In the genomic region with DNA sequence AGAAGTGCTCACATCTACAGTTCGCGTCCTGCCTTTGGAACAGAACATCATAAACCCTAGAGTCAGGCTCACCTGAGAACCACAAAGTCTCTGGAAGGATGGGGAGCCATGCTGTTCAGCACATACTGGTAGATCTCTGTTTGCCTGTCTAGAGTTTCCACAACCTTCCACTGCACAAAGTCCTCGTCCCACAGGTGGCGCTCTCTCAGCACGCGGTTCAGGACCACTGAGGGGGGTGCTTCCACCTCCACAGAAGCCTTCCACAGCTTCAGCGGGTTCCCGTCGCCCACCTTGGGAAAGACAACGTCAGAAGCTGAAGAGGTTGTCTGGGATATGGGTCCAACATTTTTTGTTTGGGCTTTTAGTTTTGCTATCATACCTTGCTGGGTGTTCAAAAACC, we compare ENCODE assay signal across 2 cellular contexts.
TF ChIP-seq lines count a peak whose summit lies in the region.

No MANE protein-coding gene starts in this region.

TF ChIP-seq in HCT116, 20 proteins besides CTCF, POLR2A, EP300 and RAD21 (continued from another document):
- no peak for TF ChIP-seq MAX (IDR thresholded peaks at IDR 0.05)
- no peak for TF ChIP-seq YY1 (IDR thresholded peaks at IDR 0.05; ENCODE audit: extremely low read depth, insufficient replicate concordance, low read depth, low read length)

TF ChIP-seq in K562, 482 proteins besides CTCF, POLR2A, EP300 and RAD21 (continued from another document):
- TF ChIP-seq, protein P1, sequence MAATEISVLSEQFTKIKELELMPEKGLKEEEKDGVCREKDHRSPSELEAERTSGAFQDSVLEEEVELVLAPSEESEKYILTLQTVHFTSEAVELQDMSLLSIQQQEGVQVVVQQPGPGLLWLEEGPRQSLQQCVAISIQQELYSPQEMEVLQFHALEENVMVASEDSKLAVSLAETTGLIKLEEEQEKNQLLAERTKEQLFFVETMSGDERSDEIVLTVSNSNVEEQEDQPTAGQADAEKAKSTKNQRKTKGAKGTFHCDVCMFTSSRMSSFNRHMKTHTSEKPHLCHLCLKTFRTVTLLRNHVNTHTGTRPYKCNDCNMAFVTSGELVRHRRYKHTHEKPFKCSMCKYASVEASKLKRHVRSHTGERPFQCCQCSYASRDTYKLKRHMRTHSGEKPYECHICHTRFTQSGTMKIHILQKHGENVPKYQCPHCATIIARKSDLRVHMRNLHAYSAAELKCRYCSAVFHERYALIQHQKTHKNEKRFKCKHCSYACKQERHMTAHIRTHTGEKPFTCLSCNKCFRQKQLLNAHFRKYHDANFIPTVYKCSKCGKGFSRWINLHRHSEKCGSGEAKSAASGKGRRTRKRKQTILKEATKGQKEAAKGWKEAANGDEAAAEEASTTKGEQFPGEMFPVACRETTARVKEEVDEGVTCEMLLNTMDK (IDR thresholded peaks at IDR 0.05; ENCODE audit: borderline replicate concordance, insufficient read depth, low read depth, low read length, poor library complexity, severe bottlenecking) = peak; percentile 3
